ENCODE assay signal across 8 cellular contexts in genomic region chr14:20610002-20610765, GRCh38. TPM values are rescaled to one million over a fixed set of nuclear protein-coding genes. Genes with fewer than 3 reads are reported as not detected.
DNase-seq lines count a peak whose midpoint lies in the region; ATAC-seq and TF ChIP-seq lines count a peak whose summit lies in the region.

No MANE protein-coding gene starts in this region.

- no peaks in the 10 kb centered on the region for H3K36me3 ChIP-seq in PC-9 (ENCODE audit: low read depth)

- H2AFZ ChIP-seq in PC-9: peak overlapping the region; percentile 79

- no peak for TF ChIP-seq CTCF in PC-9 (conservative IDR thresholded peaks at IDR 0.05)

- no peaks in the 10 kb centered on the region for H3K9me2 ChIP-seq in PC-9 (ENCODE audit: insufficient read depth)

- no peaks in the 10 kb centered on the region for H3K79me2 ChIP-seq in PC-9 (ENCODE audit: low read depth)

- intact Hi-C loops in PC-9 (cut with micrococcal nuclease; ENCODE audit: unreplicated experiment): no loop called here

- no peak for ATAC-seq in GM18520 (IDR thresholded peaks at IDR 0.05; ENCODE audit: unreplicated experiment)

- H3K4me2 ChIP-seq in PC-9: peak overlapping the region; percentile 80

- no peaks in the 10 kb centered on the region for H3K9me3 ChIP-seq in PC-9 (ENCODE audit: insufficient read depth, low read depth)

- CTCF ChIA-PET in PC-9 (lab: Charles Lee): interaction anchor here (0.6 to 1.1 kb wide), 2 partner anchors 10 to 81 kb away, joined by 3 to 5 read pairs; no protein-coding TSS in a partner anchor

- H3K4me1 ChIP-seq in PC-9 (replicated peaks; ENCODE audit: insufficient read depth): peaks cover 19% of the 10 kb centered on the region

- H4K20me1 ChIP-seq in PC-9 (ENCODE audit: insufficient read depth): no peaks in the 10 kb centered on the region

- BruUV-seq in PC-9 (replicated peaks; lab: Mats Ljungman, UMichigan): no TSS peak

- no peaks in the 10 kb centered on the region for H3K27me3 ChIP-seq in PC-9 (ENCODE audit: insufficient read depth, low read depth)

- POLR2A ChIA-PET in PC-9 (lab: Charles Lee; ENCODE audit: unreplicated experiment): interaction anchor here (0.7 kb wide), 1 partner anchor 189 kb away, joined by 6 read pairs; no protein-coding TSS in a partner anchor

- peak overlapping the region; percentile 72 for H3K4me3 ChIP-seq in PC-9

- DNase-seq in DMS153 treated with DMSO at 0.1 percent for 48 hours (lab: John Stamatoyannopoulos, UW; ENCODE audit: unreplicated experiment) (peak; percentile 65), HuH-7.5 (ENCODE audit: low spot score) (peak; percentile 70), PC-9 (peak; percentile 61 to 75), fibroblast of gingiva (ENCODE audit: low read depth) (peak; percentile 76), myocyte (ENCODE audit: low read depth) (peak; percentile 71)
- peak; percentile 90 to 94 for DNase-seq in activated T-cell treated with anti-CD3 and anti-CD28 coated beads, Interleukin-2, amount 50 U/mL, for 48 hours
- peak; percentile 70 for DNase-seq in stimulated activated CD8-positive, alpha-beta memory T cell treated with anti-CD3 and anti-CD28 coated beads, Interleukin-7, amount 100 ng/mL, for 24 hours (ENCODE audit: low read depth)

- peaks cover 36% of the 10 kb centered on the region for H3F3A ChIP-seq in PC-9 (ENCODE audit: insufficient read depth, low read depth)

- H3K27ac ChIP-seq in PC-9: no peak overlapping the region

RNA-seq across cellular contexts. Expression of gene RNASE12, which starts 19.0 kb away (rescaled TPM):
- total RNA-seq in PC-9 (2021): not detected in 2 replicates
- total RNA-seq in myocyte: not detected in 2 replicates
- not detected for polyA plus RNA-seq in myocyte (2012)

RNA-seq across cellular contexts. Expression of gene RNASE11, which starts 22.4 kb away (rescaled TPM):
- total RNA-seq in PC-9 (2021): not detected in 2 replicates
- not detected in 2 replicates for total RNA-seq in myocyte
- not detected for polyA plus RNA-seq in myocyte (2012)

RNA-seq across cellular contexts. Expression of gene OR6S1, which starts 31.3 kb away (rescaled TPM):
- total RNA-seq in PC-9 (2021): not detected in 2 replicates
- total RNA-seq in myocyte: not detected in 2 replicates
- not detected for polyA plus RNA-seq in myocyte (2012)

RNA-seq across cellular contexts. Expression of gene RNASE9, which starts 49.3 kb away (rescaled TPM):
- total RNA-seq in PC-9 (2021) (not detected in 2 replicates), myocyte (not detected in 2 replicates)
- not detected for polyA plus RNA-seq in myocyte (2012)
